ENCODE assay signal across 29 cellular contexts in genomic region chr16:83211711-83212110, GRCh38.
DNase-seq lines count a peak whose midpoint lies in the region; ATAC-seq, FAIRE-seq and TF ChIP-seq lines count a peak whose summit lies in the region.
"Had no signal": no experiment of that assay in that cellular context is flagged by ENCODE, and none has a peak within 500 bp of the region (broad histone marks: within the 10 kb centered on the region; RNA-seq: fewer than 3 reads in every experiment).

No MANE protein-coding gene starts in this region.

- TF ChIP-seq CTCF in brain microvascular endothelial cell (IDR thresholded peaks at IDR 0.05; ENCODE audit: low read depth, low read length, missing control alignments), result peak; percentile 9

- H3K9me3 ChIP-seq in BLaER1 treated with 17β-estradiol and CSF1 and Interleukin-3, amounts not matched to agents 10 nM and 100 nM (replicated peaks in 1 of 11), result peaks cover 0 to 6% (median 0%) of the 10 kb centered on the region in 11 experiments; a peak in 3 of 22 replicates
- H3K9me3 ChIP-seq: ovary, suprapubic skin, upper lobe of right lung had no signal

- H3K4me3 ChIP-seq in BLaER1 treated with 17β-estradiol and CSF1 and Interleukin-3, amounts not matched to agents 10 nM and 100 nM, result no peak overlapping the region
- H3K4me3 ChIP-seq in brain microvascular endothelial cell (ENCODE audit: low read depth, low read length), result no peak overlapping the region
- H3K4me3 ChIP-seq: heart left ventricle, lung, ovary, skin epidermis, suprapubic skin, upper lobe of right lung had no signal

- H3K4me1 ChIP-seq in BLaER1 treated with 17β-estradiol and CSF1 and Interleukin-3, amounts not matched to agents 10 nM and 100 nM, result peaks cover 0 to 18% (median 13%) of the 10 kb centered on the region in 10 experiments; a peak in 12 of 20 replicates
- H3K4me1 ChIP-seq: foreskin keratinocyte, suprapubic skin, upper lobe of right lung had no signal

- peak; percentile 46 for DNase-seq in NCI-H146 (lab: John Stamatoyannopoulos, UW)
- DNase-seq in brain microvascular endothelial cell, result no peak
- peak; percentile 2 for DNase-seq in iPS DF 4.7 (ENCODE audit: extremely low read depth, low spot score)
- no peak for DNase-seq in GM12892 (ENCODE audit: insufficient read length)
- no peak for DNase-seq in Kasumi-1 (lab: John Stamatoyannopoulos, UW)
- DNase-seq in glomerular visceral epithelial cell (ENCODE audit: extremely low spot score), result no peak
- DNase-seq: activated T-cell treated with anti-CD3 and anti-CD28 coated beads for 4 hours; amygdala; cortex of kidney; DND-41; effector memory CD8-positive, alpha-beta T cell; foreskin keratinocyte; heart left ventricle; HFFc6; kidney glomerular epithelial cell; NCI-H1694 treated with DMSO at 0.1 percent for 48 hours; NCI-H2171 treated with DMSO at 0.1 percent for 48 hours; NCI-H510A; ovary; SHP77; stimulated activated naive CD4-positive, alpha-beta T cell treated with Interleukin-2 at 50 U/mL for 16 hours; upper lobe of right lung had no signal

- no peak for TF ChIP-seq POLR2A in GM12892 (IDR thresholded peaks at IDR 0.05; ENCODE audit: low read depth, low read length)

- in situ Hi-C loops in brain microvascular endothelial cell (cut with HindIII; ENCODE audit: low pct_ligation_motif_present, low sequenced_read_pairs), result no loop called here

- ATAC-seq in GM21786 (IDR thresholded peaks at IDR 0.05; ENCODE audit: unreplicated experiment), result no peak
- ATAC-seq: activated naive CD4-positive, alpha-beta T cell treated with anti-CD3 and anti-CD28 coated beads, Interleukin-2, amount 50 U/mL, for 72 hours; effector memory CD8-positive, alpha-beta T cell; foreskin keratinocyte; natural killer cell treated with Interleukin-12 subunit alpha and Interleukin-12 subunit beta and Interleukin-15 and Interleukin-18, amount 100 ng/mL, for 72 hours; upper lobe of right lung had no signal

- FAIRE-seq in GM12892 (lab: Jason Lieb, UNC), result no peak

- no peaks in the 10 kb centered on the region for H3K36me3 ChIP-seq in BLaER1 treated with 17β-estradiol and CSF1 and Interleukin-3, amounts not matched to agents 10 nM and 100 nM
- H3K36me3 ChIP-seq in brain microvascular endothelial cell (replicated peaks), result no peaks in the 10 kb centered on the region
- H3K36me3 ChIP-seq: heart left ventricle, ovary, suprapubic skin, upper lobe of right lung had no signal

- H3K4me2 ChIP-seq in BLaER1 treated with 17β-estradiol and CSF1 and Interleukin-3, amounts not matched to agents 10 nM and 100 nM, result peak overlapping the region in 8 of 11 experiments; percentile 28 to 66 (median 52); a peak in 12 of 22 replicates

- no peaks in the 10 kb centered on the region for H4K20me1 ChIP-seq in BLaER1 treated with 17β-estradiol and CSF1 and Interleukin-3, amounts not matched to agents 10 nM and 100 nM

- no peak overlapping the region for H3K9ac ChIP-seq in BLaER1 treated with 17β-estradiol and CSF1 and Interleukin-3, amounts not matched to agents 10 nM and 100 nM

- H3K27ac ChIP-seq in BLaER1 treated with 17β-estradiol and CSF1 and Interleukin-3, amounts not matched to agents 10 nM and 100 nM, result no peak overlapping the region
- no peak overlapping the region for H3K27ac ChIP-seq in brain microvascular endothelial cell
- H3K27ac ChIP-seq: foreskin keratinocyte, heart left ventricle, ovary, skin epidermis, suprapubic skin, upper lobe of right lung had no signal

- H3K27me3 ChIP-seq in BLaER1 treated with 17β-estradiol and CSF1 and Interleukin-3, amounts not matched to agents 10 nM and 100 nM, result peaks cover 0 to 33% (median 0%) of the 10 kb centered on the region in 11 experiments; a peak in 3 of 22 replicates
- H3K27me3 ChIP-seq in brain microvascular endothelial cell (replicated peaks), result no peaks in the 10 kb centered on the region
- H3K27me3 ChIP-seq: foreskin keratinocyte, heart left ventricle, ovary, suprapubic skin, upper lobe of right lung had no signal

Comparison
In these comparisons a context has a peak if more than half of its experiments do, and no peak if none do; other contexts are left out.
1. DNase-seq: peak in NCI-H146 (single experiment) and iPS DF 4.7 (single experiment); none in brain microvascular endothelial cell (single experiment), GM12892 (single experiment), Kasumi-1 (0 of 2) and glomerular visceral epithelial cell (single experiment).